In genomic region chr17:81188491-81188840, GRCh38 we compare ENCODE assay signal across 10 cellular contexts. TPM values are rescaled to one million over a fixed set of nuclear protein-coding genes. Genes with fewer than 3 reads are reported as not detected.
"Had no signal": no experiment of that assay in that cellular context is flagged by ENCODE, and none has a peak within 500 bp of the region (broad histone marks: within the 10 kb centered on the region; RNA-seq: fewer than 3 reads in every experiment).

No MANE protein-coding gene starts in this region.

- H2AFZ ChIP-seq: GM23248 had no signal

- H3K4me1 ChIP-seq: HAP-1 had no signal

- H3K9me3 Mint-ChIP-seq: HFFc6, IgD-negative memory B cell had no signal

- H3K4me3 ChIP-seq: GM23248, HAP-1 had no signal

- H3K9ac ChIP-seq: GM23248 had no signal

- H3K27ac ChIP-seq: GM23248, HL-60 had no signal

- H3K9me3 ChIP-seq: HAP-1 had no signal

- DNase-seq: GM23248, GOT3, H7, HFFc6 had no signal

- ATAC-seq: HepG2 had no signal

- H3K36me3 Mint-ChIP-seq: IgD-negative memory B cell had no signal

- H3K27me3 Mint-ChIP-seq: IgD-negative memory B cell had no signal

- H3K27ac Mint-ChIP-seq: HFFc6, IgD-negative memory B cell had no signal

- H3K4me3 Mint-ChIP-seq: HFFc6, IgD-negative memory B cell had no signal

- H3K4me1 Mint-ChIP-seq: IgD-negative memory B cell had no signal

RNA-seq across cellular contexts. Expression of gene PVALEF, which starts 23.2 kb away (rescaled TPM):
- total RNA-seq: GM23248, H4, H7, HFFc6, HT1080 had no signal
- polyA plus RNA-seq: GM23248, IgD-negative memory B cell had no signal
